ENCODE assay signal across 9 cellular contexts in genomic region chr17:43943769-43944418, GRCh38. TPM values are rescaled to one million over a fixed set of nuclear protein-coding genes. Genes with fewer than 3 reads are reported as not detected.
DNase-seq lines count a peak whose midpoint lies in the region; ATAC-seq lines count a peak whose summit lies in the region.
"Had no signal": no experiment of that assay in that cellular context is flagged by ENCODE, and none has a peak within 500 bp of the region (broad histone marks: within the 10 kb centered on the region; RNA-seq: fewer than 3 reads in every experiment).

No MANE protein-coding gene starts in this region.

- H2AK5ac ChIP-seq in mesendoderm (ENCODE audit: low read length): no peak overlapping the region

- peak overlapping the region; percentile 27 for H3K9ac ChIP-seq in mesendoderm (ENCODE audit: low read length)

- no peak overlapping the region for H2BK5ac ChIP-seq in mesendoderm (ENCODE audit: low read length)

- H3K23ac ChIP-seq in mesendoderm (ENCODE audit: low read length): no peak overlapping the region

- H3K9me3 ChIP-seq in effector memory CD4-positive, alpha-beta T cell (ENCODE audit: control insufficient read depth, low read length): no peaks in the 10 kb centered on the region

- ATAC-seq in GM21786 (IDR thresholded peaks at IDR 0.05; ENCODE audit: unreplicated experiment): no peak

- no peak overlapping the region for H4K8ac ChIP-seq in mesendoderm (ENCODE audit: low read depth, low read length)

- H3K36me3 ChIP-seq in effector memory CD4-positive, alpha-beta T cell (ENCODE audit: control insufficient read depth, insufficient read depth, low read length): no peaks in the 10 kb centered on the region
- H3K36me3 ChIP-seq in mesendoderm (ENCODE audit: control insufficient read depth, insufficient read depth, low read length): no peaks in the 10 kb centered on the region

- H3K18ac ChIP-seq in mesendoderm (ENCODE audit: low read length): no peak overlapping the region

- peak overlapping the region; percentile 17 for H3K56ac ChIP-seq in mesendoderm (ENCODE audit: low read length)

- H3K79me1 ChIP-seq in mesendoderm (ENCODE audit: low read length): no peaks in the 10 kb centered on the region

- no peak overlapping the region for H3K4me3 ChIP-seq in effector memory CD4-positive, alpha-beta T cell (ENCODE audit: insufficient read depth, low read depth, low read length, poor library complexity, severe bottlenecking)
- H3K4me3 ChIP-seq in mesendoderm (ENCODE audit: low read length): no peak overlapping the region

- no peak overlapping the region for H2BK120ac ChIP-seq in mesendoderm (ENCODE audit: low read depth, low read length)

- no peaks in the 10 kb centered on the region for H3K79me2 ChIP-seq in mesendoderm (ENCODE audit: control insufficient read depth, insufficient read depth, low read length)

- no peak overlapping the region for H3K4me2 ChIP-seq in mesendoderm (ENCODE audit: low read length)

- no peak overlapping the region for H3K4ac ChIP-seq in mesendoderm (ENCODE audit: low read depth, low read length)

- no peak overlapping the region for H2BK15ac ChIP-seq in mesendoderm (replicated peaks; ENCODE audit: low read depth)

- no peaks in the 10 kb centered on the region for H3K4me1 ChIP-seq in effector memory CD4-positive, alpha-beta T cell (ENCODE audit: control insufficient read depth, insufficient read depth, low read length, poor library complexity, severe bottlenecking)
- H3K4me1 ChIP-seq in mesendoderm (ENCODE audit: control insufficient read depth, low read depth, low read length): no peaks in the 10 kb centered on the region

- peak; percentile 91 for DNase-seq in DMS 273 (lab: John Stamatoyannopoulos, UW; ENCODE audit: unreplicated experiment)
- peak; percentile 69 for DNase-seq in HPDE6-E6E7 (ENCODE audit: extremely low spot score)
- DNase-seq in NOMO-1 treated with DMSO at 0.1 percent for 48 hours (lab: John Stamatoyannopoulos, UW; ENCODE audit: unreplicated experiment): peak; percentile 57
- DNase-seq in activated CD8-positive, alpha-beta memory T cell treated with anti-CD3 and anti-CD28 coated beads for 24 hours: peak; percentile 91
- DNase-seq in effector memory CD4-positive, alpha-beta T cell: peak; percentile 45 to 63 (median 52)
- DNase-seq in mesendoderm: peak; percentile 87
- peak; percentile 61 to 65 for DNase-seq in stimulated activated CD8-positive, alpha-beta memory T cell treated with anti-CD3 and anti-CD28 coated beads, Interleukin-15, amount 100 ng/mL, for 48 hours (ENCODE audit: low read depth in 2 of 2)

- no peaks in the 10 kb centered on the region for H3K27me3 ChIP-seq in effector memory CD4-positive, alpha-beta T cell (replicated peaks; ENCODE audit: control insufficient read depth, insufficient read depth, low read length, poor library complexity, severe bottlenecking)
- H3K27me3 ChIP-seq in mesendoderm (ENCODE audit: insufficient read depth, low read length, poor library complexity): no peaks in the 10 kb centered on the region

- H4K5ac ChIP-seq in mesendoderm (ENCODE audit: low read length): no peak overlapping the region

- no peak overlapping the region for H3K27ac ChIP-seq in effector memory CD4-positive, alpha-beta T cell (ENCODE audit: insufficient read depth, low read length, poor library complexity, severe bottlenecking)
- H3K27ac ChIP-seq in mesendoderm (ENCODE audit: low read depth, low read length): no peak overlapping the region

- no CpG with 5 or more reads among the region's 8 CpGs for WGBS in mesendoderm (ENCODE audit: extremely low coverage, insufficient coverage, low lambda C conversion rate)

RNA-seq across cellular contexts. Expression of gene PPY, which starts 1.6 kb away (rescaled TPM):
- not detected for polyA plus RNA-seq in mesendoderm (2013, experiment 1 of 2)
- polyA plus RNA-seq in mesendoderm (2013, experiment 2 of 2): not detected

RNA-seq across cellular contexts. Expression of gene PYY, which starts 9.8 kb away (rescaled TPM):
- 0.69 TPM for polyA plus RNA-seq in mesendoderm (2013, experiment 1 of 2)
- polyA plus RNA-seq in mesendoderm (2013, experiment 2 of 2): 0.67 TPM
- polyA plus RNA-seq: adipose tissue had no signal

RNA-seq across cellular contexts. Expression of gene MPP2, which starts 36.6 kb away (rescaled TPM):
- polyA plus RNA-seq in mesendoderm (2013, experiment 1 of 2): 7.5 TPM
- 7.9 TPM for polyA plus RNA-seq in mesendoderm (2013, experiment 2 of 2)
